In genomic region chr7:15837627-15838026, GRCh38 we compare ENCODE assay signal across 1 cellular context.
TF ChIP-seq lines count a peak whose summit lies in the region.

No MANE protein-coding gene starts in this region.

TF ChIP-seq in GM23338, 12 proteins besides CTCF, POLR2A, EP300 and RAD21 (continued from another document):
- TF ChIP-seq, protein P1, sequence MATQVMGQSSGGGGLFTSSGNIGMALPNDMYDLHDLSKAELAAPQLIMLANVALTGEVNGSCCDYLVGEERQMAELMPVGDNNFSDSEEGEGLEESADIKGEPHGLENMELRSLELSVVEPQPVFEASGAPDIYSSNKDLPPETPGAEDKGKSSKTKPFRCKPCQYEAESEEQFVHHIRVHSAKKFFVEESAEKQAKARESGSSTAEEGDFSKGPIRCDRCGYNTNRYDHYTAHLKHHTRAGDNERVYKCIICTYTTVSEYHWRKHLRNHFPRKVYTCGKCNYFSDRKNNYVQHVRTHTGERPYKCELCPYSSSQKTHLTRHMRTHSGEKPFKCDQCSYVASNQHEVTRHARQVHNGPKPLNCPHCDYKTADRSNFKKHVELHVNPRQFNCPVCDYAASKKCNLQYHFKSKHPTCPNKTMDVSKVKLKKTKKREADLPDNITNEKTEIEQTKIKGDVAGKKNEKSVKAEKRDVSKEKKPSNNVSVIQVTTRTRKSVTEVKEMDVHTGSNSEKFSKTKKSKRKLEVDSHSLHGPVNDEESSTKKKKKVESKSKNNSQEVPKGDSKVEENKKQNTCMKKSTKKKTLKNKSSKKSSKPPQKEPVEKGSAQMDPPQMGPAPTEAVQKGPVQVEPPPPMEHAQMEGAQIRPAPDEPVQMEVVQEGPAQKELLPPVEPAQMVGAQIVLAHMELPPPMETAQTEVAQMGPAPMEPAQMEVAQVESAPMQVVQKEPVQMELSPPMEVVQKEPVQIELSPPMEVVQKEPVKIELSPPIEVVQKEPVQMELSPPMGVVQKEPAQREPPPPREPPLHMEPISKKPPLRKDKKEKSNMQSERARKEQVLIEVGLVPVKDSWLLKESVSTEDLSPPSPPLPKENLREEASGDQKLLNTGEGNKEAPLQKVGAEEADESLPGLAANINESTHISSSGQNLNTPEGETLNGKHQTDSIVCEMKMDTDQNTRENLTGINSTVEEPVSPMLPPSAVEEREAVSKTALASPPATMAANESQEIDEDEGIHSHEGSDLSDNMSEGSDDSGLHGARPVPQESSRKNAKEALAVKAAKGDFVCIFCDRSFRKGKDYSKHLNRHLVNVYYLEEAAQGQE (IDR thresholded peaks at IDR 0.05; ENCODE audit: unreplicated experiment) = no peak
- TF ChIP-seq POLR2AphosphoS5 (IDR thresholded peaks at IDR 0.05; ENCODE audit: low read depth) (no peak), ZNF114 (CRISPR knock-in tag; IDR thresholded peaks at IDR 0.05) (no peak), JUNB (IDR thresholded peaks at IDR 0.05; ENCODE audit: unreplicated experiment) (no peak), EZH2phosphoT487 (IDR thresholded peaks at IDR 0.05; ENCODE audit: unreplicated experiment) (no peak), ZNF331 (CRISPR knock-in tag; IDR thresholded peaks at IDR 0.05; ENCODE audit: low read depth) (no peak), NANOG (IDR thresholded peaks at IDR 0.05; ENCODE audit: borderline replicate concordance) (no peak)
